8 cellular contexts compared by ENCODE assay signal in genomic region chr11:118572914-118573550, GRCh38. TPM values are rescaled to one million over a fixed set of nuclear protein-coding genes. Genes with fewer than 3 reads are reported as not detected.
DNase-seq lines count a peak whose midpoint lies in the region; ATAC-seq and TF ChIP-seq lines count a peak whose summit lies in the region.

No MANE protein-coding gene starts in this region.

- peak overlapping the region; percentile 93 for H3K9ac ChIP-seq in HUES64 (ENCODE audit: low read depth, low read length)

- peaks cover 54% of the 10 kb centered on the region for H3K4me1 Mint-ChIP-seq in CD8-positive, alpha-beta T cell (ENCODE audit: low read depth)
- H3K4me1 Mint-ChIP-seq in activated CD4-positive, alpha-beta T cell treated with anti-CD3 and anti-CD28 coated beads, Interleukin-2, amount 10 ng/mL, durations not matched to agents 7 days and 5 days: peaks cover 46% of the 10 kb centered on the region

- H3K27ac Mint-ChIP-seq in CD8-positive, alpha-beta T cell: peak overlapping the region; percentile 97
- peak overlapping the region; percentile 94 for H3K27ac Mint-ChIP-seq in activated CD4-positive, alpha-beta T cell treated with anti-CD3 and anti-CD28 coated beads, Interleukin-2, amount 10 ng/mL, durations not matched to agents 7 days and 5 days

- H3K4me3 Mint-ChIP-seq in CD8-positive, alpha-beta T cell: peak overlapping the region; percentile 94
- peak overlapping the region; percentile 87 for H3K4me3 Mint-ChIP-seq in activated CD4-positive, alpha-beta T cell treated with anti-CD3 and anti-CD28 coated beads, Interleukin-2, amount 10 ng/mL, durations not matched to agents 7 days and 5 days

- no peaks in the 10 kb centered on the region for H3K27me3 Mint-ChIP-seq in CD8-positive, alpha-beta T cell (ENCODE audit: low read depth)
- H3K27me3 Mint-ChIP-seq in activated CD4-positive, alpha-beta T cell treated with anti-CD3 and anti-CD28 coated beads, Interleukin-2, amount 10 ng/mL, durations not matched to agents 7 days and 5 days: no peaks in the 10 kb centered on the region

- peaks cover 31% of the 10 kb centered on the region for H3K36me3 Mint-ChIP-seq in CD8-positive, alpha-beta T cell
- H3K36me3 Mint-ChIP-seq in activated CD4-positive, alpha-beta T cell treated with anti-CD3 and anti-CD28 coated beads, Interleukin-2, amount 10 ng/mL, durations not matched to agents 7 days and 5 days (ENCODE audit: low read depth): peaks cover 19% of the 10 kb centered on the region

- WGBS in HUES64: 8% methylated on average over 11 of the region's 12 CpGs

- CTCF ChIA-PET in CD8-positive, alpha-beta T cell (lab: Charles Lee): interaction anchor here (1.5 kb wide), 1 partner anchor 22 kb away, joined by 5 read pairs; no protein-coding TSS in a partner anchor
- CTCF ChIA-PET in activated CD4-positive, alpha-beta T cell treated with anti-CD3 and anti-CD28 coated beads, Interleukin-2, amount 10 ng/mL, durations not matched to agents 7 days and 5 days (lab: Charles Lee): interaction anchor here (1.0 to 1.2 kb wide), 3 partner anchors 15 to 64 kb away, joined by 3 read pairs; no protein-coding TSS in a partner anchor

- peak; percentile 45 for ATAC-seq in CD8-positive, alpha-beta T cell
- peak; percentile 25 for ATAC-seq in GM19455 (IDR thresholded peaks at IDR 0.05; ENCODE audit: unreplicated experiment)

- H3K9me3 ChIP-seq in CD8-positive, alpha-beta T cell (ENCODE audit: low read length): no peaks in the 10 kb centered on the region
- H3K9me3 ChIP-seq in HUES64 (ENCODE audit: insufficient read depth, low read depth, low read length) (no peaks in the 10 kb centered on the region), muscle layer of duodenum (ENCODE audit: control insufficient read depth in 1 of 2, low read length in 2 of 2) (no peaks in the 10 kb centered on the region)

- TF ChIP-seq CTCF in CD8-positive, alpha-beta T cell (IDR thresholded peaks at IDR 0.05): no peak

- peaks cover 38% of the 10 kb centered on the region for H3K4me1 ChIP-seq in CD8-positive, alpha-beta T cell (ENCODE audit: insufficient read depth, low read length)
- H3K4me1 ChIP-seq in HUES64 (ENCODE audit: insufficient read depth, low read length) (peaks cover 12% of the 10 kb centered on the region), muscle layer of duodenum (ENCODE audit: control insufficient read depth in 1 of 2, insufficient read depth in 2 of 2, low read length in 2 of 2) (peaks cover 13 to 37% of the 10 kb centered on the region in 2 donors)

- H3K4me3 ChIP-seq in CD8-positive, alpha-beta T cell (ENCODE audit: low read depth, low read length): peak overlapping the region; percentile 99
- H3K4me3 ChIP-seq in HUES64 (ENCODE audit: low read length) (peak overlapping the region; percentile 92), muscle layer of duodenum (ENCODE audit: low read depth in 1 of 2, low read length in 2 of 2) (peak overlapping the region; percentile 76 to 91)

- H3K27ac ChIP-seq in CD8-positive, alpha-beta T cell (ENCODE audit: low read depth, low read length): peak overlapping the region; percentile 96
- H3K27ac ChIP-seq in HUES64 (ENCODE audit: low read depth, low read length) (peak overlapping the region; percentile 93), epithelial cell of prostate (peak overlapping the region; percentile 82), muscle layer of duodenum (ENCODE audit: low read length) (peak overlapping the region; percentile 88)

- peak in 4 of 7 experiments; percentile 2 to 25 (median 12) for DNase-seq in CD8-positive, alpha-beta T cell
- DNase-seq in activated CD4-positive, alpha-beta T cell treated with anti-CD3 and anti-CD28 coated beads, Interleukin-2, amount 10 ng/mL, durations not matched to agents 7 days and 5 days: peak; percentile 39
- DNase-seq in epithelial cell of prostate (ENCODE audit: low read depth, low spot score): no peak
- DNase-seq in GDM1 (lab: John Stamatoyannopoulos, UW): no peak
- no peak for DNase-seq in NCI-H1694 (lab: John Stamatoyannopoulos, UW)

- intact Hi-C loops in CD8-positive, alpha-beta T cell (cut with DNase I, micrococcal nuclease): loop anchor here (2.0 to 5.0 kb wide), 7 partner anchors 34 to 444 kb away; partner anchors contain the start of genes RPS25 (in 2 of the 2), TRAPPC4 (in 2 of the 2), ATP5MG (in 1 of the 2) and KMT2A (in 1 of the 2)

- POLR2A ChIA-PET in CD8-positive, alpha-beta T cell (lab: Charles Lee): interaction anchor here (0.7 to 1.9 kb wide), 6 partner anchors 34 to 543 kb away, joined by 3 to 9 read pairs (median 4); partner anchors contain the start of gene PHLDB1
- POLR2A ChIA-PET in activated CD4-positive, alpha-beta T cell treated with anti-CD3 and anti-CD28 coated beads, Interleukin-2, amount 10 ng/mL, durations not matched to agents 7 days and 5 days (lab: Charles Lee): interaction anchor here (0.6 to 0.7 kb wide), 2 partner anchors 47 to 1519 kb away, joined by 3 read pairs; no protein-coding TSS in a partner anchor

- no peaks in the 10 kb centered on the region for H3K27me3 ChIP-seq in CD8-positive, alpha-beta T cell (ENCODE audit: insufficient read depth, low read length)
- no peaks in the 10 kb centered on the region for H3K27me3 ChIP-seq in HUES64 (ENCODE audit: insufficient read depth, low read length)
- no peaks in the 10 kb centered on the region for H3K27me3 ChIP-seq in muscle layer of duodenum (ENCODE audit: low read depth, low read length)

- H3K9me3 Mint-ChIP-seq in CD8-positive, alpha-beta T cell: no peaks in the 10 kb centered on the region
- H3K9me3 Mint-ChIP-seq in activated CD4-positive, alpha-beta T cell treated with anti-CD3 and anti-CD28 coated beads, Interleukin-2, amount 10 ng/mL, durations not matched to agents 7 days and 5 days: no peaks in the 10 kb centered on the region

- no peaks in the 10 kb centered on the region for H3K36me3 ChIP-seq in CD8-positive, alpha-beta T cell (ENCODE audit: insufficient read depth, low read length)
- H3K36me3 ChIP-seq in HUES64 (ENCODE audit: insufficient read depth, low read length) (0 out of 2 replicates have a peak, but pooled peaks cover 5% of the 10 kb centered on the region), muscle layer of duodenum (ENCODE audit: control insufficient read depth in 1 of 2, insufficient read depth in 2 of 2, low read length in 2 of 2) (peaks cover 0 to 9% of the 10 kb centered on the region in 2 donors)

RNA-seq across cellular contexts. Expression of gene ARCN1, which starts 0.8 kb away (rescaled TPM):
- 10 to 100 TPM; 77.8 to 81.2 TPM for total RNA-seq in CD8-positive, alpha-beta T cell
- polyA plus RNA-seq in HUES64 (2013, experiment 1 of 2): 103 TPM
- polyA plus RNA-seq in HUES64 (2013, experiment 2 of 2): 113 TPM
- 100 to 1,000 TPM; 113 to 128 TPM for total RNA-seq in activated CD4-positive, alpha-beta T cell treated with anti-CD3 and anti-CD28 coated beads, Interleukin-2, amount 10 ng/mL, durations not matched to agents 7 days and 5 days

RNA-seq across cellular contexts. Expression of gene IFT46, which starts 7.3 kb away (rescaled TPM):
- total RNA-seq in CD8-positive, alpha-beta T cell: 1 to 10 TPM; 4.8 to 5.6 TPM
- polyA plus RNA-seq in HUES64 (2013, experiment 1 of 2): 9.0 TPM
- 13.6 TPM for polyA plus RNA-seq in HUES64 (2013, experiment 2 of 2)
- 10 to 100 TPM; 12.3 to 13.7 TPM for total RNA-seq in activated CD4-positive, alpha-beta T cell treated with anti-CD3 and anti-CD28 coated beads, Interleukin-2, amount 10 ng/mL, durations not matched to agents 7 days and 5 days

RNA-seq across cellular contexts. Expression of gene PHLDB1, which starts 34.4 kb away (rescaled TPM):
- total RNA-seq in CD8-positive, alpha-beta T cell: 1 to 10 TPM; 4.3 to 5.9 TPM
- 51.4 TPM for polyA plus RNA-seq in HUES64 (2013, experiment 1 of 2)
- polyA plus RNA-seq in HUES64 (2013, experiment 2 of 2): 62.6 TPM
- total RNA-seq in activated CD4-positive, alpha-beta T cell treated with anti-CD3 and anti-CD28 coated beads, Interleukin-2, amount 10 ng/mL, durations not matched to agents 7 days and 5 days: under 1 TPM; 0.06 to 0.12 TPM

RNA-seq across cellular contexts. Expression of gene TMEM25, which starts 42.0 kb away (rescaled TPM):
- 10 to 100 TPM; 11.3 to 14.0 TPM for total RNA-seq in CD8-positive, alpha-beta T cell
- 8.2 TPM for polyA plus RNA-seq in HUES64 (2013, experiment 1 of 2)
- polyA plus RNA-seq in HUES64 (2013, experiment 2 of 2): 8.7 TPM
- total RNA-seq in activated CD4-positive, alpha-beta T cell treated with anti-CD3 and anti-CD28 coated beads, Interleukin-2, amount 10 ng/mL, durations not matched to agents 7 days and 5 days: 1 to 10 TPM; 7.8 to 9.5 TPM

RNA-seq across cellular contexts. Expression of gene TTC36, which starts 45.8 kb away (rescaled TPM):
- total RNA-seq in CD8-positive, alpha-beta T cell: under 1 TPM in 1 of 2 experiments, not detected in 1; 0.65 TPM
- polyA plus RNA-seq in HUES64 (2013, experiment 1 of 2): not detected
- not detected for polyA plus RNA-seq in HUES64 (2013, experiment 2 of 2)
- total RNA-seq in activated CD4-positive, alpha-beta T cell treated with anti-CD3 and anti-CD28 coated beads, Interleukin-2, amount 10 ng/mL, durations not matched to agents 7 days and 5 days: 1 to 10 TPM; 1.1 to 1.8 TPM

Comparison
In these comparisons a context has a peak if more than half of its experiments do, and no peak if none do; other contexts are left out.
1. DNase-seq: peak in CD8-positive, alpha-beta T cell (4 of 7) and activated CD4-positive, alpha-beta T cell treated with anti-CD3 and anti-CD28 coated beads, Interleukin-2, amount 10 ng/mL, durations not matched to agents 7 days and 5 days (single experiment); none in epithelial cell of prostate (single experiment), GDM1 (single experiment) and NCI-H1694 (single experiment).
2. RNA of gene PHLDB1, which starts 34.4 kb away (total RNA-seq): 4.3 to 5.9 TPM in CD8-positive, alpha-beta T cell; 0.06 to 0.12 TPM in activated CD4-positive, alpha-beta T cell treated with anti-CD3 and anti-CD28 coated beads, Interleukin-2, amount 10 ng/mL, durations not matched to agents 7 days and 5 days; every median in the first group is over 4 times any median in the second.
3. Peak in every context shown above with its lines, with median percentiles within 50 percentile points of each other: H3K27ac ChIP-seq and H3K4me3 ChIP-seq.